ENCODE assay signal across 9 cellular contexts in genomic region chr19:2274185-2274711, GRCh38. TPM values are rescaled to one million over a fixed set of nuclear protein-coding genes. Genes with fewer than 3 reads are reported as not detected.
DNase-seq lines count a peak whose midpoint lies in the region; ATAC-seq and TF ChIP-seq lines count a peak whose summit lies in the region.
"Had no signal": no experiment of that assay in that cellular context is flagged by ENCODE, and none has a peak within 500 bp of the region (broad histone marks: within the 10 kb centered on the region; RNA-seq: fewer than 3 reads in every experiment).

No MANE protein-coding gene starts in this region.

- no peaks in the 10 kb centered on the region for H3K27me3 Mint-ChIP-seq in activated naive CD4-positive, alpha-beta T cell treated with anti-CD3 and anti-CD28 coated beads, Interleukin-2, amount 50 U/mL, for 24 hours
- H3K27me3 Mint-ChIP-seq in activated T-helper 2 cell treated with anti-CD3 and anti-CD28 coated beads, Interferon-gamma antibody, Interleukin-2, Interleukin-4, amounts not matched to agents 10 μg/mL and 5 μg/mL and 100 μg/mL, durations not matched to agents 14 hours and 24 hours and 36 hours (ENCODE audit: low read depth) = no peaks in the 10 kb centered on the region

- H3K79me1 ChIP-seq in mesendoderm (ENCODE audit: low read length) = peaks cover 7% of the 10 kb centered on the region

- no peak overlapping the region for H2AK5ac ChIP-seq in mesendoderm (ENCODE audit: low read length)

- H3K36me3 ChIP-seq in mesendoderm (ENCODE audit: control insufficient read depth, insufficient read depth, low read length) (peaks cover 5% of the 10 kb centered on the region), upper lobe of left lung (peaks cover 9 to 36% (median 27%) of the 10 kb centered on the region in 4 donors)

- no peak overlapping the region for H3K18ac ChIP-seq in mesendoderm (ENCODE audit: low read length)

- H3K4me1 Mint-ChIP-seq in activated naive CD4-positive, alpha-beta T cell treated with anti-CD3 and anti-CD28 coated beads, Interleukin-2, amount 50 U/mL, for 24 hours = peaks cover 25% of the 10 kb centered on the region
- peaks cover 25% of the 10 kb centered on the region for H3K4me1 Mint-ChIP-seq in activated T-helper 2 cell treated with anti-CD3 and anti-CD28 coated beads, Interferon-gamma antibody, Interleukin-2, Interleukin-4, amounts not matched to agents 10 μg/mL and 5 μg/mL and 100 μg/mL, durations not matched to agents 14 hours and 24 hours and 36 hours (ENCODE audit: low read depth)

- TF ChIP-seq EP300 in upper lobe of left lung (IDR thresholded peaks at IDR 0.05) = no peak

- H3K4me1 ChIP-seq in mesendoderm (ENCODE audit: control insufficient read depth, low read depth, low read length) (no peaks in the 10 kb centered on the region), upper lobe of left lung (peaks cover 45 to 56% (median 51%) of the 10 kb centered on the region in 4 donors)

- H2BK120ac ChIP-seq in mesendoderm (ENCODE audit: low read depth, low read length) = no peak overlapping the region

- no peak overlapping the region for H2BK15ac ChIP-seq in mesendoderm (replicated peaks; ENCODE audit: low read depth)

- H3K79me2 ChIP-seq in mesendoderm (ENCODE audit: control insufficient read depth, insufficient read depth, low read length) = peaks cover 38% of the 10 kb centered on the region

- no CpG with 5 or more reads among the region's 9 CpGs for WGBS in mesendoderm (ENCODE audit: extremely low coverage, insufficient coverage, low lambda C conversion rate)
- 85 to 90% methylated on average over 9 of the region's 9 CpGs for WGBS in upper lobe of left lung, 2 donors

- intact Hi-C loops in activated T-helper 2 cell treated with anti-CD3 and anti-CD28 coated beads, Interferon-gamma antibody, Interleukin-2, Interleukin-4, amounts not matched to agents 10 μg/mL and 5 μg/mL and 100 μg/mL, durations not matched to agents 14 hours and 24 hours and 36 hours (cut with micrococcal nuclease) = loop anchor here (2.0 to 10.0 kb wide), 3 partner anchors 53 to 351 kb away; partner anchors contain the start of genes LSM7 and SPPL2B

- H4K5ac ChIP-seq in mesendoderm (ENCODE audit: low read length) = no peak overlapping the region

- peak overlapping the region; percentile 51 for H3K9ac ChIP-seq in mesendoderm (ENCODE audit: low read length)

- H2BK5ac ChIP-seq in mesendoderm (ENCODE audit: low read length) = no peak overlapping the region

- DNase-seq in activated naive CD4-positive, alpha-beta T cell (lab: John Stamatoyannopoulos, UW) = no peak
- no peak for DNase-seq in activated T-helper 2 cell treated with anti-CD3 and anti-CD28 coated beads, Interferon-gamma antibody, Interleukin-2, Interleukin-4, amounts not matched to agents 10 μg/mL and 5 μg/mL and 100 μg/mL, durations not matched to agents 14 hours and 24 hours and 36 hours (ENCODE audit: low spot score)
- DNase-seq in mesendoderm (no peak), upper lobe of left lung (no peak), NCI-H774 (lab: John Stamatoyannopoulos, UW) (no peak), NCI-H146 treated with DMSO at 0.1 percent for 48 hours (lab: John Stamatoyannopoulos, UW; ENCODE audit: unreplicated experiment) (no peak)

- H3K4me3 Mint-ChIP-seq in activated naive CD4-positive, alpha-beta T cell treated with anti-CD3 and anti-CD28 coated beads, Interleukin-2, amount 50 U/mL, for 24 hours = peak overlapping the region; percentile 82
- H3K4me3 Mint-ChIP-seq in activated T-helper 2 cell treated with anti-CD3 and anti-CD28 coated beads, Interferon-gamma antibody, Interleukin-2, Interleukin-4, amounts not matched to agents 10 μg/mL and 5 μg/mL and 100 μg/mL, durations not matched to agents 14 hours and 24 hours and 36 hours (ENCODE audit: low read depth) = peak overlapping the region; percentile 73

- TF ChIP-seq CTCF in upper lobe of left lung (IDR thresholded peaks at IDR 0.05) = no peak

- no peak overlapping the region for H3K4ac ChIP-seq in mesendoderm (ENCODE audit: low read depth, low read length)

- H3K27ac Mint-ChIP-seq in activated naive CD4-positive, alpha-beta T cell treated with anti-CD3 and anti-CD28 coated beads, Interleukin-2, amount 50 U/mL, for 24 hours = peak overlapping the region; percentile 90
- peak overlapping the region; percentile 42 for H3K27ac Mint-ChIP-seq in activated T-helper 2 cell treated with anti-CD3 and anti-CD28 coated beads, Interferon-gamma antibody, Interleukin-2, Interleukin-4, amounts not matched to agents 10 μg/mL and 5 μg/mL and 100 μg/mL, durations not matched to agents 14 hours and 24 hours and 36 hours

- H3K56ac ChIP-seq in mesendoderm (ENCODE audit: low read length) = peak overlapping the region; percentile 65

- no peak overlapping the region for H3K4me2 ChIP-seq in mesendoderm (ENCODE audit: low read length)

- H3K36me3 Mint-ChIP-seq in activated naive CD4-positive, alpha-beta T cell treated with anti-CD3 and anti-CD28 coated beads, Interleukin-2, amount 50 U/mL, for 24 hours = peaks cover 11% of the 10 kb centered on the region
- H3K36me3 Mint-ChIP-seq in activated T-helper 2 cell treated with anti-CD3 and anti-CD28 coated beads, Interferon-gamma antibody, Interleukin-2, Interleukin-4, amounts not matched to agents 10 μg/mL and 5 μg/mL and 100 μg/mL, durations not matched to agents 14 hours and 24 hours and 36 hours (ENCODE audit: low read depth) = peaks cover 52% of the 10 kb centered on the region

- H3K27ac ChIP-seq in mesendoderm (ENCODE audit: low read depth, low read length) = no peak overlapping the region
- peak overlapping the region; percentile 49 to 99 (median 76) for H3K27ac ChIP-seq in upper lobe of left lung

- H3K4me3 ChIP-seq in mesendoderm (ENCODE audit: low read length) (no peak overlapping the region), upper lobe of left lung (peak overlapping the region in 2 of 4 donors; percentile 40 to 99)

- H3K23ac ChIP-seq in mesendoderm (ENCODE audit: low read length) = peak overlapping the region; percentile 15

- TF ChIP-seq POLR2A in upper lobe of left lung (IDR thresholded peaks at IDR 0.05) = no peak

- ATAC-seq in upper lobe of left lung (ENCODE audit: low FRiP score in 2 of 2) (no peak), GM19328 (IDR thresholded peaks at IDR 0.05; ENCODE audit: unreplicated experiment) (no peak)

- no peaks in the 10 kb centered on the region for H3K9me3 ChIP-seq in upper lobe of left lung

- no peaks in the 10 kb centered on the region for H3K9me3 Mint-ChIP-seq in activated naive CD4-positive, alpha-beta T cell treated with anti-CD3 and anti-CD28 coated beads, Interleukin-2, amount 50 U/mL, for 24 hours
- H3K9me3 Mint-ChIP-seq in activated T-helper 2 cell treated with anti-CD3 and anti-CD28 coated beads, Interferon-gamma antibody, Interleukin-2, Interleukin-4, amounts not matched to agents 10 μg/mL and 5 μg/mL and 100 μg/mL, durations not matched to agents 14 hours and 24 hours and 36 hours = no peaks in the 10 kb centered on the region

- H4K8ac ChIP-seq in mesendoderm (ENCODE audit: low read depth, low read length) = no peak overlapping the region

- H3K27me3 ChIP-seq in mesendoderm (ENCODE audit: insufficient read depth, low read length, poor library complexity) (no peaks in the 10 kb centered on the region), upper lobe of left lung (no peaks in the 10 kb centered on the region)

RNA-seq across cellular contexts. Expression of gene PEAK3, which starts 7.7 kb away (rescaled TPM):
- 0.11 and 0.18 TPM in 2 replicates for total RNA-seq in activated T-helper 2 cell treated with anti-CD3 and anti-CD28 coated beads, Interferon-gamma antibody, Interleukin-2, Interleukin-4, amounts not matched to agents 10 μg/mL and 5 μg/mL and 100 μg/mL, durations not matched to agents 14 hours and 24 hours and 36 hours
- polyA plus RNA-seq in mesendoderm (2013, experiment 1 of 2) = 0.01 TPM
- polyA plus RNA-seq in mesendoderm (2013, experiment 2 of 2) = 0.01 TPM
- total RNA-seq in upper lobe of left lung = 1 to 10 TPM; 2.4 to 8.6 (median 4.6) TPM

RNA-seq across cellular contexts. Expression of gene JSRP1, which starts 18.0 kb away (rescaled TPM):
- 0.21 and 0.67 TPM in 2 replicates for total RNA-seq in activated T-helper 2 cell treated with anti-CD3 and anti-CD28 coated beads, Interferon-gamma antibody, Interleukin-2, Interleukin-4, amounts not matched to agents 10 μg/mL and 5 μg/mL and 100 μg/mL, durations not matched to agents 14 hours and 24 hours and 36 hours
- polyA plus RNA-seq in mesendoderm (2013, experiment 1 of 2) = 0.44 TPM
- 0.57 TPM for polyA plus RNA-seq in mesendoderm (2013, experiment 2 of 2)
- 1 to 10 TPM in 3 of 6 donors, not detected in 3; 1.2 to 3.7 (median 1.7) TPM for total RNA-seq in upper lobe of left lung
- total RNA-seq: mesenteric fat pad had no signal

RNA-seq across cellular contexts. Expression of gene AMH, which starts 25.1 kb away (rescaled TPM):
- total RNA-seq in activated T-helper 2 cell treated with anti-CD3 and anti-CD28 coated beads, Interferon-gamma antibody, Interleukin-2, Interleukin-4, amounts not matched to agents 10 μg/mL and 5 μg/mL and 100 μg/mL, durations not matched to agents 14 hours and 24 hours and 36 hours = 4.3 TPM in 2 replicates
- 4.2 TPM for polyA plus RNA-seq in mesendoderm (2013, experiment 1 of 2)
- 3.9 TPM for polyA plus RNA-seq in mesendoderm (2013, experiment 2 of 2)
- 1 to 10 TPM; 1.1 to 6.3 (median 3.2) TPM for total RNA-seq in upper lobe of left lung

RNA-seq across cellular contexts. Expression of gene LINGO3, which starts 33.7 kb away (rescaled TPM):
- total RNA-seq in activated T-helper 2 cell treated with anti-CD3 and anti-CD28 coated beads, Interferon-gamma antibody, Interleukin-2, Interleukin-4, amounts not matched to agents 10 μg/mL and 5 μg/mL and 100 μg/mL, durations not matched to agents 14 hours and 24 hours and 36 hours = 0.23 TPM in 1 of 2 replicates, not detected in the other
- polyA plus RNA-seq in mesendoderm (2013, experiment 1 of 2) = not detected
- polyA plus RNA-seq in mesendoderm (2013, experiment 2 of 2) = 0.03 TPM
- total RNA-seq in upper lobe of left lung = under 1 TPM in 3 of 6 donors, not detected in 3; 0.10 to 0.61 (median 0.17) TPM
- total RNA-seq: mesenteric fat pad had no signal

RNA-seq across cellular contexts. Expression of gene SF3A2, which starts 37.6 kb away (rescaled TPM):
- total RNA-seq in activated T-helper 2 cell treated with anti-CD3 and anti-CD28 coated beads, Interferon-gamma antibody, Interleukin-2, Interleukin-4, amounts not matched to agents 10 μg/mL and 5 μg/mL and 100 μg/mL, durations not matched to agents 14 hours and 24 hours and 36 hours = 153 and 154 TPM in 2 replicates
- 109 TPM for polyA plus RNA-seq in mesendoderm (2013, experiment 1 of 2)
- polyA plus RNA-seq in mesendoderm (2013, experiment 2 of 2) = 111 TPM
- total RNA-seq in upper lobe of left lung = 100 to 1,000 TPM in 1 of 6 donors, 10 to 100 TPM in 5; 39.8 to 104 (median 70.7) TPM
